Comparison of ENCODE assay signal across 19 cellular contexts in the genomic region with DNA sequence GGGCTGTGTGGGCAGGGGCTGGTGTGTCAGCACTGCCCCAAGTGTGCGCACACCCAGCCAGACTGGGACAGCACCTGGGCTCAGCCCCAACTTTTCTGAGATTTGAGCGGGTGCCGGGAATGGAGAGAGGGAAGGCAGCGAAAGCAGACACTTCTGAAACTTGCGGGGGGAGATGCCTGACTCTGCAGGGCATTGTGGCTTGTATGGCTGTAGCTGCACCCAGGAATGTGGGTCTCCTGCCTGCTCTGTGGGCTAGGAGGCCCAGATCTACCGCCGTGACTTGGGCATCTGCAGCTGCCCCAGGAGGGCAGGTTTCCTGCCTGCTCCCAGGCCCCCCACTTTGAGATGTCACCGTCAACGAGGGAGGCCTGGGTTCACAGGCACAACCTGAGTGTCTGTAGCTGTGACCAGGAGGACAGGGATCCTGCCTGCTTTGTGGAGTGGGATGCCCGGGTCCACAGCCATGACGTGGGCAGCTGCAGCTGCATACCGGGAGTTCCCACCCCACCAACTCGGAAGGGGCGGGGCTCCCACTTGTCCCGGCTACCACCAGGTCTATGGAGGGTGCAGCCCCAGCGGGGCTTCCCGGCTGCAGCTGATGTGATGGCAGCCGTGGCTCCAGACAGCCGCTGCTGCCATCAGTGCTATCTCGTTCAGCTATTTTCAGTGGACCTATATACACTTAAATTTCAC.
A peak's percentile ranks its signal among the peaks of the same experiment; 100 is the strongest.
DNase-seq lines count a peak whose midpoint lies in the region; ATAC-seq, FAIRE-seq and TF ChIP-seq lines count a peak whose summit lies in the region.
"Had no signal": no experiment of that assay in that cellular context is flagged by ENCODE, and none has a peak within 500 bp of the region (broad histone marks: within the 10 kb centered on the region; RNA-seq: fewer than 3 reads in every experiment).

No MANE protein-coding gene starts in this region.

- H3K27ac Mint-ChIP-seq in stimulated activated effector memory CD8-positive, alpha-beta T cell treated with anti-CD3 and anti-CD28 coated beads, Interleukin-12 subunit alpha, Interleukin-12 subunit beta, amount 100 ng/mL, for 72 hours = no peak overlapping the region
- H3K27ac Mint-ChIP-seq in naive thymus-derived CD8-positive, alpha-beta T cell = no peak overlapping the region
- H3K27ac Mint-ChIP-seq: B cell; CD4-positive, CD25-positive, alpha-beta regulatory T cell; CD8-positive, alpha-beta memory T cell had no signal

- POLR2A ChIA-PET in IMR-90 (lab: Charles Lee; ENCODE audit: unreplicated experiment) = no interaction called here
- POLR2A ChIA-PET in naive thymus-derived CD8-positive, alpha-beta T cell (lab: Charles Lee) = no interaction called here

- no peaks in the 10 kb centered on the region for H4K20me1 ChIP-seq in IMR-90 (ENCODE audit: insufficient read depth, low read length)
- H4K20me1 ChIP-seq: BLaER1 treated with 17β-estradiol and CSF1 and Interleukin-3, amounts not matched to agents 10 nM and 100 nM had no signal

- no peak for TF ChIP-seq POLR2A in IMR-90 (IDR thresholded peaks at IDR 0.05; ENCODE audit: low read depth, low read length)

- in situ Hi-C loops in IMR-90 (cut with MboI; ENCODE audit: low sequenced_read_pairs) = no loop called here

- H2AK9ac ChIP-seq in IMR-90 (replicated peaks; ENCODE audit: low read depth, low read length, poor library complexity) = no peak overlapping the region

- no peaks in the 10 kb centered on the region for H3K4me1 Mint-ChIP-seq in stimulated activated effector memory CD8-positive, alpha-beta T cell treated with anti-CD3 and anti-CD28 coated beads, Interleukin-12 subunit alpha, Interleukin-12 subunit beta, amount 100 ng/mL, for 72 hours
- H3K4me1 Mint-ChIP-seq in naive thymus-derived CD8-positive, alpha-beta T cell = no peaks in the 10 kb centered on the region
- H3K4me1 Mint-ChIP-seq: B cell; CD4-positive, CD25-positive, alpha-beta regulatory T cell; CD8-positive, alpha-beta memory T cell had no signal

- no peak overlapping the region for H3K14ac ChIP-seq in IMR-90 (replicated peaks; ENCODE audit: low read depth, low read length)

- H3K4ac ChIP-seq in IMR-90 (ENCODE audit: low read depth, low read length) = no peak overlapping the region

- no peak for TF ChIP-seq CTCF in IMR-90 (conservative IDR thresholded peaks at IDR 0.05; ENCODE audit: low read depth, low read length)
- no peak for TF ChIP-seq CTCF in kidney (IDR thresholded peaks at IDR 0.05; ENCODE audit: borderline replicate concordance, extremely low read depth, insufficient read depth)

- H3K18ac ChIP-seq in IMR-90 (ENCODE audit: low read depth, low read length) = no peak overlapping the region

- BruUV-seq in IMR-90 (replicated peaks; lab: Mats Ljungman, UMichigan) = no TSS peak

- H3K9ac ChIP-seq in IMR-90 (ENCODE audit: low read depth, low read length) = no peak overlapping the region
- H3K9ac ChIP-seq in kidney (ENCODE audit: low read length in 2 of 2) = no peak overlapping the region
- H3K9ac ChIP-seq: BLaER1 treated with 17β-estradiol and CSF1 and Interleukin-3, amounts not matched to agents 10 nM and 100 nM; GM23248 had no signal

- no peak overlapping the region for H3K4me2 ChIP-seq in IMR-90 (ENCODE audit: low read depth, low read length)
- H3K4me2 ChIP-seq: BLaER1 treated with 17β-estradiol and CSF1 and Interleukin-3, amounts not matched to agents 10 nM and 100 nM had no signal

- no peak overlapping the region for H3K23ac ChIP-seq in IMR-90 (ENCODE audit: low read depth, low read length)

- dilution Hi-C loops in IMR-90 (cut with HindIII; ENCODE audit: low sequenced_read_pairs, unreplicated experiment) = no loop called here

- intact Hi-C loops in IMR-90 (cut with micrococcal nuclease) = loop anchor here (10.0 kb wide), 1 partner anchor 589 kb away; no protein-coding TSS in a partner anchor
- intact Hi-C loops in kidney (cut with DNase I) = no loop called here

- H2BK15ac ChIP-seq in IMR-90 (ENCODE audit: low read depth, low read length) = no peak overlapping the region

- no peak overlapping the region for H2BK120ac ChIP-seq in IMR-90 (ENCODE audit: low read depth, low read length)

- no peaks in the 10 kb centered on the region for H3K36me3 Mint-ChIP-seq in stimulated activated effector memory CD8-positive, alpha-beta T cell treated with anti-CD3 and anti-CD28 coated beads, Interleukin-12 subunit alpha, Interleukin-12 subunit beta, amount 100 ng/mL, for 72 hours
- peaks cover 0 to 4% (median 2%) of the 10 kb centered on the region in 3 donors for H3K36me3 Mint-ChIP-seq in naive thymus-derived CD8-positive, alpha-beta T cell
- H3K36me3 Mint-ChIP-seq: CD4-positive, CD25-positive, alpha-beta regulatory T cell; CD8-positive, alpha-beta memory T cell had no signal

- no peak overlapping the region for H2AFZ ChIP-seq in IMR-90 (replicated peaks; ENCODE audit: low read length, poor library complexity)
- H2AFZ ChIP-seq: GM23248 had no signal

- peaks cover 0 to 6% (median 1%) of the 10 kb centered on the region in 5 donors for H3K27me3 Mint-ChIP-seq in naive thymus-derived CD8-positive, alpha-beta T cell
- H3K27me3 Mint-ChIP-seq: B cell had no signal

- FAIRE-seq in kidney (lab: Jason Lieb, UNC) = no peak
- FAIRE-seq: GM12891, GM18507 had no signal

- H3K9me3 Mint-ChIP-seq in stimulated activated effector memory CD8-positive, alpha-beta T cell treated with anti-CD3 and anti-CD28 coated beads, Interleukin-12 subunit alpha, Interleukin-12 subunit beta, amount 100 ng/mL, for 72 hours = no peaks in the 10 kb centered on the region
- H3K9me3 Mint-ChIP-seq in naive thymus-derived CD8-positive, alpha-beta T cell = peaks cover 0 to 4% (median 0%) of the 10 kb centered on the region in 9 donors
- H3K9me3 Mint-ChIP-seq: CD4-positive, CD25-positive, alpha-beta regulatory T cell had no signal

- H3K4me3 Mint-ChIP-seq in stimulated activated effector memory CD8-positive, alpha-beta T cell treated with anti-CD3 and anti-CD28 coated beads, Interleukin-12 subunit alpha, Interleukin-12 subunit beta, amount 100 ng/mL, for 72 hours = no peak overlapping the region
- no peak overlapping the region for H3K4me3 Mint-ChIP-seq in naive thymus-derived CD8-positive, alpha-beta T cell
- H3K4me3 Mint-ChIP-seq: B cell; CD4-positive, CD25-positive, alpha-beta regulatory T cell; CD8-positive, alpha-beta memory T cell had no signal

- H3K36me3 ChIP-seq in IMR-90 (ENCODE audit: control insufficient read depth, insufficient read depth, low read length) (no peaks in the 10 kb centered on the region), kidney (ENCODE audit: control insufficient read depth in 1 of 2, insufficient read depth in 2 of 2, low read length in 2 of 2) (no peaks in the 10 kb centered on the region)
- H3K36me3 ChIP-seq: BLaER1 treated with 17β-estradiol and CSF1 and Interleukin-3, amounts not matched to agents 10 nM and 100 nM; HAP-1 had no signal

- H4K91ac ChIP-seq in IMR-90 (ENCODE audit: insufficient read depth, low read depth, low read length) = no peak overlapping the region

- ATAC-seq in IMR-90 (ENCODE audit: low read depth) = no peak
- ATAC-seq in stimulated activated effector memory CD8-positive, alpha-beta T cell treated with anti-CD3 and anti-CD28 coated beads, Interleukin-12 subunit alpha, Interleukin-12 subunit beta, amount 100 ng/mL, for 72 hours = peak; percentile 48
- no peak for ATAC-seq in naive thymus-derived CD8-positive, alpha-beta T cell

- no peaks in the 10 kb centered on the region for H3K79me1 ChIP-seq in IMR-90 (ENCODE audit: low read depth in 1 of 2, low read length in 2 of 2)

- DNase-seq in IMR-90 (no peak), RPMI7951 (ENCODE audit: low read depth) (peak; percentile 2), kidney (peak; percentile 46), C1 segment of cervical spinal cord (lab: John Stamatoyannopoulos, UW) (no peak), NCI-H524 (lab: John Stamatoyannopoulos, UW) (no peak)
- DNase-seq in stimulated activated effector memory CD8-positive, alpha-beta T cell treated with anti-CD3 and anti-CD28 coated beads, Interleukin-12 subunit alpha, Interleukin-12 subunit beta, amount 100 ng/mL, for 72 hours (ENCODE audit: low spot score in 2 of 2) = no peak
- DNase-seq in naive thymus-derived CD8-positive, alpha-beta T cell = no peak
- DNase-seq: CD4-positive, CD25-positive, alpha-beta regulatory T cell; CD8-positive, alpha-beta memory T cell; COR-L47; DMS 273 treated with DMSO at 0.1 percent for 48 hours; DND-41; EL; GM23248 had no signal

- H3K27ac ChIP-seq in IMR-90 (ENCODE audit: insufficient read depth, low read length) (no peak overlapping the region), kidney (ENCODE audit: low read depth in 2 of 2, low read length in 2 of 2) (no peak overlapping the region)
- H3K27ac ChIP-seq: BLaER1 treated with 17β-estradiol and CSF1 and Interleukin-3, amounts not matched to agents 10 nM and 100 nM; GM23248 had no signal

- H4K8ac ChIP-seq in IMR-90 (ENCODE audit: low read depth in 2 of 2, low read length in 2 of 2) = no peak overlapping the region

- H3K9me1 ChIP-seq in IMR-90 (ENCODE audit: insufficient read depth, low read length) = 0 out of 2 replicates have a peak, but pooled peaks cover 2% of the 10 kb centered on the region

- H3K9me3 ChIP-seq in IMR-90 (ENCODE audit: control insufficient read depth, insufficient read depth, low read length) (no peaks in the 10 kb centered on the region), kidney (ENCODE audit: control insufficient read depth in 1 of 2, low read length in 2 of 2) (no peaks in the 10 kb centered on the region)

- H2AK5ac ChIP-seq in IMR-90 (ENCODE audit: low read depth, low read length) = 0 out of 2 replicates have a peak overlapping the region, but pooled peaks have one; percentile 28

- H4K5ac ChIP-seq in IMR-90 (ENCODE audit: low read depth, low read length) = no peak overlapping the region

- TF ChIP-seq RAD21 in IMR-90 (IDR thresholded peaks at IDR 0.05; ENCODE audit: low read length) = no peak

- H3K4me1 ChIP-seq in IMR-90 (ENCODE audit: control insufficient read depth, insufficient read depth, low read length) (no peaks in the 10 kb centered on the region), kidney (ENCODE audit: control insufficient read depth in 1 of 2, insufficient read depth in 1 of 2, low read depth in 1 of 2, low read length in 2 of 2) (no peaks in the 10 kb centered on the region)
- H3K4me1 ChIP-seq: BLaER1 treated with 17β-estradiol and CSF1 and Interleukin-3, amounts not matched to agents 10 nM and 100 nM; HAP-1 had no signal

- no peak overlapping the region for H3K4me3 ChIP-seq in IMR-90 (ENCODE audit: insufficient read depth, low read depth, low read length)
- H3K4me3 ChIP-seq in kidney (ENCODE audit: low read length in 2 of 2) = no peak overlapping the region
- H3K4me3 ChIP-seq: BLaER1 treated with 17β-estradiol and CSF1 and Interleukin-3, amounts not matched to agents 10 nM and 100 nM; GM23248; HAP-1 had no signal

- WGBS in IMR-90 (ENCODE audit: extremely low coverage in 2 of 2, insufficient read length in 1 of 2), 2 experiments = 97% methylated on average over 12 of the region's 20 CpGs; no CpG with 5 or more reads in 1 of the 2 experiments

- no peak overlapping the region for H2BK20ac ChIP-seq in IMR-90 (ENCODE audit: low read depth, low read length)

- no peak overlapping the region for H3K56ac ChIP-seq in IMR-90 (ENCODE audit: extremely low read depth, insufficient read depth, low read length)

- CTCF ChIA-PET in IMR-90 (lab: Yijun Ruan, JAX) = no interaction called here

- H3K27me3 ChIP-seq in IMR-90 (ENCODE audit: control insufficient read depth, insufficient read depth, low read length) = no peaks in the 10 kb centered on the region
- H3K27me3 ChIP-seq: BLaER1 treated with 17β-estradiol and CSF1 and Interleukin-3, amounts not matched to agents 10 nM and 100 nM had no signal

- H2BK5ac ChIP-seq in IMR-90 (ENCODE audit: low read depth, low read length, poor library complexity, severe bottlenecking) = no peak overlapping the region

Comparison
In these comparisons a context has a peak if more than half of its experiments do, and no peak if none do; other contexts are left out.
1. DNase-seq: peak in RPMI7951 (single experiment) and kidney (single experiment); none in IMR-90 (single experiment), stimulated activated effector memory CD8-positive, alpha-beta T cell treated with anti-CD3 and anti-CD28 coated beads, Interleukin-12 subunit alpha, Interleukin-12 subunit beta, amount 100 ng/mL, for 72 hours (0 of 2), C1 segment of cervical spinal cord (0 of 14), NCI-H524 (0 of 2) and naive thymus-derived CD8-positive, alpha-beta T cell (0 of 10).